Comparison of ENCODE assay signal across 3 cellular contexts in the genomic region with DNA sequence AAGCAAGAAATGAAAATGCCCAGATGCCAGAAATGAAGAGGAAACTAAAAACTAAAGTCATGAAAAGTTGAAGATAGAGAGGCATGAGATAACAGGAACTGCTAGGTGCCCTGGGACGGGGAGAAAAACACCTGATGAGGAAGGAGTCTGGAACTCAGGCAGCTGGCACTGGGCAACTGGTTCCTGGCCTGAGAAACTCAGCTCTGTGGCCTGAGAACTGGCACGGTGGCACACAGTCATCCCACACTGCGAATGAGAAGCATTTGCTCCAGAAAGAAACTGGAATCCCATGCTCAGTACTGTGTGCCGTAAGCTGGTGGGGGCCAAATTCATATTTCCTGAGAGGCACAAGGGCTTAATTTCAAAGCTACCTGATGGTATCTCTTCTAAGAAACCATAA.
"Had no signal": no experiment of that assay in that cellular context is flagged by ENCODE, and none has a peak within 500 bp of the region (broad histone marks: within the 10 kb centered on the region; RNA-seq: fewer than 3 reads in every experiment).

No MANE protein-coding gene starts in this region.

- ATAC-seq: GM12878 had no signal

- DNase-seq: GDM1, GF-D8 had no signal

- H3K4me3 ChIP-seq: GM12878 had no signal
